Comparison of ENCODE assay signal across 1 cellular context in genomic region chr3:182698078-182698477, GRCh38.
TF ChIP-seq lines count a peak whose summit lies in the region.

No MANE protein-coding gene starts in this region.

TF ChIP-seq in HepG2, 621 proteins besides CTCF, POLR2A, EP300 and RAD21 (continued from another document):
- no peak for TF ChIP-seq AHDC1 (CRISPR knock-in tag; IDR thresholded peaks at IDR 0.05; ENCODE audit: borderline replicate concordance)
- no peak for TF ChIP-seq RBM22 (optimal IDR thresholded peaks at IDR 0.05; ENCODE audit: low read length)
